9 cellular contexts compared by ENCODE assay signal in the genomic region with DNA sequence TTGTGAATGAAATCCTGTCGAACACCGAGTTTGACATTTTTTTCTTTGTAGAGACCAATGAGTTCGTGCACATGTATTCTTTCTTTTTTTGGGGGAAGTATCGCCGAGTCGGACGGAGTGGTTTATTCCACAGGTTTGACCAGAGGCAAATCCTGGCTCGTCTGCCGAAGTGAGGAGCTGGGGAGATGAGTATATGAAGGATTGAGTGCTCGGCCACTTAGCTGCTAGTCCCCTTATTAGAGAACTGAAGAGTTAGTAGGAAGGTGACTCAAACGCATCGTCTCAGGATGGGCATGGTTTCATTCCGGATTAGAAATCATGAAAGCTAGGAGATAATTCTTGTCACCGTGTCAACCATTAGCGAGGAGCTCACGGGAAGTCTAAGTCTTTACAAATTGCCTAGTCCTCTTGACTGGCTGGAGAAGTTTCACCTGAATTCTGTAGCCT.
A peak's percentile ranks its signal among the peaks of the same experiment; 100 is the strongest.
DNase-seq lines count a peak whose midpoint lies in the region; ATAC-seq and TF ChIP-seq lines count a peak whose summit lies in the region.
"Had no signal": no experiment of that assay in that cellular context is flagged by ENCODE, and none has a peak within 500 bp of the region (broad histone marks: within the 10 kb centered on the region; RNA-seq: fewer than 3 reads in every experiment).

No MANE protein-coding gene starts in this region.

- TF ChIP-seq POLR2A in stomach (IDR thresholded peaks at IDR 0.05), result no peak

- H3K27me3 ChIP-seq in iPS DF 6.9 (ENCODE audit: control insufficient read depth, insufficient read depth, low read length) (peaks cover 2% of the 10 kb centered on the region; the same call in 1 of the 2 replicates), stomach (peaks cover 0 to 42% (median 20%) of the 10 kb centered on the region in 3 donors)

- H3K9me3 ChIP-seq in iPS DF 6.9 (ENCODE audit: control insufficient read depth, insufficient read depth, low read length) (peaks cover 1% of the 10 kb centered on the region; the same call in 1 of the 2 replicates), stomach (peaks cover 0 to 4% (median 2%) of the 10 kb centered on the region in 4 donors)

- DNase-seq in NCI-H510A treated with DMSO at 0.1 percent for 48 hours (lab: John Stamatoyannopoulos, UW) (peak; percentile 17), NCI-H510A (lab: John Stamatoyannopoulos, UW) (no peak), SK-N-DZ (ENCODE audit: low spot score) (peak; percentile 43), iPS DF 6.9 (ENCODE audit: low read depth, low spot score) (no peak), stomach (no peak), NCI-H187 (lab: John Stamatoyannopoulos, UW) (no peak)
- DNase-seq in stimulated activated CD4-positive, alpha-beta T cell treated with anti-CD3 and anti-CD28 coated beads, Interleukin-2, amount 100 ng/mL, for 24 hours, result no peak

- no peaks in the 10 kb centered on the region; the same call in 1 of the 2 replicates for H3K4me1 ChIP-seq in iPS DF 6.9 (ENCODE audit: control insufficient read depth, insufficient read depth, low read length)
- H3K4me1 ChIP-seq in stomach, result peaks cover 9 to 31% (median 27%) of the 10 kb centered on the region in 4 donors

- H3K27ac ChIP-seq in iPS DF 6.9 (ENCODE audit: low read length) (no peak overlapping the region), stomach (peak overlapping the region in 2 of 5 donors; percentile 76 to 79)
- H3K27ac ChIP-seq: C4-2B had no signal

- ATAC-seq in HG02759 (IDR thresholded peaks at IDR 0.05; ENCODE audit: unreplicated experiment), result peak; percentile 21

- intact Hi-C loops in stomach (cut with DNase I; ENCODE audit: low total_unique reads), result no loop called here

- H3K36me3 ChIP-seq in iPS DF 6.9 (ENCODE audit: control insufficient read depth, insufficient read depth, low read length), result no peaks in the 10 kb centered on the region; the same call in 1 of the 2 replicates
- no peaks in the 10 kb centered on the region for H3K36me3 ChIP-seq in stomach

- no CpG with 5 or more reads among the region's 16 CpGs for whole genome bisulfite sequencing in iPS DF 6.9 (ENCODE audit: insufficient coverage, insufficient read length)
- 4 to 11% (median 6%) methylated on average over 16 of the region's 16 CpGs for WGBS in stomach, 5 donors

- H3K4me3 ChIP-seq in iPS DF 6.9 (ENCODE audit: low read length) (peak overlapping the region; percentile 70; the same call in 1 of the 2 replicates), stomach (peak overlapping the region; percentile 47 to 88 (median 74))

- TF ChIP-seq EP300 in stomach (IDR thresholded peaks at IDR 0.05), result no peak

- no peak for TF ChIP-seq CTCF in stomach (IDR thresholded peaks at IDR 0.05)

Comparison
In these comparisons a context has a peak if more than half of its experiments do, and no peak if none do; other contexts are left out.
1. DNase-seq: peak in NCI-H510A treated with DMSO at 0.1 percent for 48 hours (single experiment) and SK-N-DZ (single experiment); none in NCI-H510A (single experiment), iPS DF 6.9 (single experiment), stomach (single experiment), NCI-H187 (0 of 2) and stimulated activated CD4-positive, alpha-beta T cell treated with anti-CD3 and anti-CD28 coated beads, Interleukin-2, amount 100 ng/mL, for 24 hours (0 of 2).